Comparison of ENCODE assay signal across 8 cellular contexts in the genomic region with DNA sequence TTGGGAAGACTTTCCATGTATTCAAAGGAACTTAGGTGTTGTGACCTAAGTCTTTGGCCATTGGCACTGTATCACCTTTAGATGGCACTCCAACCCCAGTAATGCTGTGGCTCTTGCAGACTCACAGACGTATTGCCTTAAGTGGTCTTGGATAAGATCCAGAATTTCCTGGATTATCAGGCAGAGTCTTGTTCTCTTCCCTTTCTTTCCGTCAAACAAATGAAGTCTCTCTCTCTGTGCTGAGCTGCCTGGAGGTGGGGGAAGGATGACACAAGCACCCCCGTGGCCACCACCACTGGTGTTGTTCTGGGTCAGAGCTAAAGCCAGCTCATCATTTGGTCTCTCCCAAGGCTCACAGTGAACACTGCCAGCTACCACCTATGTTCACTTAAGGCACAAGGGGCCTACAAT.
DNase-seq lines count a peak whose midpoint lies in the region; ATAC-seq lines count a peak whose summit lies in the region.

No MANE protein-coding gene starts in this region.

- peaks cover 4% of the 10 kb centered on the region for H3K4me1 ChIP-seq in iPS DF 6.9 (ENCODE audit: control insufficient read depth, insufficient read depth, low read length)

- ATAC-seq in GM18909 (IDR thresholded peaks at IDR 0.05; ENCODE audit: poor library complexity, unreplicated experiment) (no peak), GM18867 (IDR thresholded peaks at IDR 0.05; ENCODE audit: unreplicated experiment) (no peak), HG03097 (IDR thresholded peaks at IDR 0.05; ENCODE audit: low FRiP score, unreplicated experiment) (no peak), HG03354 (IDR thresholded peaks at IDR 0.05; ENCODE audit: poor library complexity, severe bottlenecking, unreplicated experiment) (no peak)

- in situ Hi-C loops in ACHN (cut with HindIII; ENCODE audit: low pct_ligation_motif_present, low pct_unique_long_range_greater_than_20kb, low sequenced_read_pairs): no loop called here

- no peak overlapping the region for H3K27ac ChIP-seq in iPS DF 6.9 (ENCODE audit: low read length)

- H3K27me3 ChIP-seq in iPS DF 6.9 (ENCODE audit: control insufficient read depth, insufficient read depth, low read length): no peaks in the 10 kb centered on the region

- H3K36me3 ChIP-seq in iPS DF 6.9 (ENCODE audit: control insufficient read depth, insufficient read depth, low read length): no peaks in the 10 kb centered on the region

- no CpG with 5 or more reads among the region's 3 CpGs for WGBS in iPS DF 6.9 (ENCODE audit: insufficient coverage, insufficient read length)

- DNase-seq in ACHN (peak; percentile 87), RPMI8226 (peak; percentile 44), iPS DF 6.9 (ENCODE audit: low read depth, low spot score) (peak; percentile 75)
- DNase-seq in Jurkat, Clone E6-1 (ENCODE audit: low read depth, low spot score): peak; percentile 51

- no peak overlapping the region for H3K4me3 ChIP-seq in Jurkat, Clone E6-1 (ENCODE audit: low read length)
- H3K4me3 ChIP-seq in iPS DF 6.9 (ENCODE audit: low read length): no peak overlapping the region

- no peaks in the 10 kb centered on the region for H3K9me3 ChIP-seq in iPS DF 6.9 (ENCODE audit: control insufficient read depth, insufficient read depth, low read length)
